ENCODE assay signal across 28 cellular contexts in the genomic region with DNA sequence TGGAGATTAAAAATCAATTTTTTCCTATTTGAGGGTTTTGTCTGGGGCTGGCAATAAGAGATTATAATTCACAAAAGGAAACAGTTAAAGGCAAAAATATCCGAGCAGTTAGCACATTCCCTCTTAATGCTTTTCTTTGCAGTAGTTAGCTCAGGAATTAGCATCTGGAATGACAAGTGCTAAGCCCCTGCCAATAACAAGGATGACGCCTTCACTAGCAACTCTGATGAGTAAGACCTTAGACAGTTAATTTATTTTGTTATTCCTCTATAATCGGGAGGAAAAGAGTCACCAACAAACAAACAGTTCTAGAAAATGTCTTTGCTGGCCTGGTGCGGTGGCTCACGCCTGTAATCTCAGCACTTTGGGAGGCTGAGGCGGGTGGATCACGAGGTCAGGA.
DNase-seq lines count a peak whose midpoint lies in the region; ATAC-seq and TF ChIP-seq lines count a peak whose summit lies in the region.
"Had no signal": no experiment of that assay in that cellular context is flagged by ENCODE, and none has a peak within 500 bp of the region (broad histone marks: within the 10 kb centered on the region; RNA-seq: fewer than 3 reads in every experiment).

No MANE protein-coding gene starts in this region.

- TF ChIP-seq CTCF in IMR-90 (conservative IDR thresholded peaks at IDR 0.05; ENCODE audit: low read depth, low read length) = no peak
- no peak for TF ChIP-seq CTCF in astrocyte of the cerebellum (IDR thresholded peaks at IDR 0.05; ENCODE audit: low read depth, low read length, missing control alignments)
- no peak for TF ChIP-seq CTCF in mesothelial cell of epicardium (IDR thresholded peaks at IDR 0.05; ENCODE audit: unreplicated experiment)

- no peaks in the 10 kb centered on the region for H4K20me1 ChIP-seq in IMR-90 (ENCODE audit: insufficient read depth, low read length)

- 90% methylated on average over 2 of the region's 7 CpGs; no CpG with 5 or more reads in 1 of the 2 experiments for WGBS in IMR-90 (ENCODE audit: extremely low coverage in 2 of 2, insufficient read length in 1 of 2), 2 experiments
- WGBS in mesenchymal stem cell = 67% methylated on average over 6 of the region's 7 CpGs

- no peak overlapping the region for H3K27ac Mint-ChIP-seq in mesothelial cell of epicardium
- H3K27ac Mint-ChIP-seq in activated T-cell treated with anti-CD3 and anti-CD28 coated beads, Interleukin-2, amount 50 U/mL, for 72 hours = no peak overlapping the region
- H3K27ac Mint-ChIP-seq: activated naive CD8-positive, alpha-beta T cell treated with anti-CD3 and anti-CD28 coated beads, Interleukin-2, amount 50 U/mL, for 24 hours; activated T-cell treated with anti-CD3 and anti-CD28 coated beads, Interleukin-2, amount 50 U/mL, for 24 hours; nephron progenitor cell; stimulated activated effector memory CD8-positive, alpha-beta T cell treated with anti-CD3 and anti-CD28 coated beads, Interleukin-12 subunit alpha, Interleukin-12 subunit beta, amount 100 ng/mL, for 72 hours; T-cell had no signal

- H3K9me3 Mint-ChIP-seq in mesothelial cell of epicardium = no peaks in the 10 kb centered on the region
- peaks cover 4 to 5% of the 10 kb centered on the region in 2 donors for H3K9me3 Mint-ChIP-seq in activated T-cell treated with anti-CD3 and anti-CD28 coated beads, Interleukin-2, amount 50 U/mL, for 72 hours
- H3K9me3 Mint-ChIP-seq: activated T-cell treated with anti-CD3 and anti-CD28 coated beads, Interleukin-2, amount 50 U/mL, for 24 hours; nephron progenitor cell; T-cell had no signal

- no peaks in the 10 kb centered on the region for H3K27me3 ChIP-seq in IMR-90 (ENCODE audit: control insufficient read depth, insufficient read depth, low read length)
- H3K27me3 ChIP-seq in mesenchymal stem cell (ENCODE audit: control insufficient read depth in 1 of 2, insufficient read depth in 1 of 2, low read length in 2 of 2) = no peaks in the 10 kb centered on the region
- H3K27me3 ChIP-seq: body of pancreas, SJSA1 had no signal

- no peak overlapping the region for H3K23ac ChIP-seq in IMR-90 (ENCODE audit: low read depth, low read length)
- no peak overlapping the region for H3K23ac ChIP-seq in mesenchymal stem cell (ENCODE audit: low read length in 2 of 2)

- H3K9me3 ChIP-seq in IMR-90 (ENCODE audit: control insufficient read depth, insufficient read depth, low read length) = no peaks in the 10 kb centered on the region
- H3K9me3 ChIP-seq in mesenchymal stem cell (ENCODE audit: control insufficient read depth, low read length) = no peaks in the 10 kb centered on the region
- H3K9me3 ChIP-seq: body of pancreas, Caco-2, SJSA1 had no signal

- no peak overlapping the region for H3K14ac ChIP-seq in IMR-90 (replicated peaks; ENCODE audit: low read depth, low read length)
- no peak overlapping the region for H3K14ac ChIP-seq in mesenchymal stem cell (ENCODE audit: low read length in 2 of 2)

- H3K36me3 Mint-ChIP-seq in mesothelial cell of epicardium = peaks cover 18% of the 10 kb centered on the region
- no peaks in the 10 kb centered on the region for H3K36me3 Mint-ChIP-seq in activated T-cell treated with anti-CD3 and anti-CD28 coated beads, Interleukin-2, amount 50 U/mL, for 72 hours (ENCODE audit: insufficient read depth in 2 of 2)
- H3K36me3 Mint-ChIP-seq: stimulated activated effector memory CD8-positive, alpha-beta T cell treated with anti-CD3 and anti-CD28 coated beads, Interleukin-12 subunit alpha, Interleukin-12 subunit beta, amount 100 ng/mL, for 72 hours; T-cell had no signal

- no peak overlapping the region for H2AK9ac ChIP-seq in IMR-90 (replicated peaks; ENCODE audit: low read depth, low read length, poor library complexity)

- in situ Hi-C loops in IMR-90 (cut with MboI; ENCODE audit: low sequenced_read_pairs) (no loop called here), astrocyte of the cerebellum (cut with HindIII; ENCODE audit: low sequenced_read_pairs) (no loop called here)

- no peak overlapping the region for H4K8ac ChIP-seq in IMR-90 (ENCODE audit: low read depth in 2 of 2, low read length in 2 of 2)
- H4K8ac ChIP-seq in mesenchymal stem cell (ENCODE audit: low read length) = no peak overlapping the region

- H2BK20ac ChIP-seq in IMR-90 (ENCODE audit: low read depth, low read length) = no peak overlapping the region

- H3K36me3 ChIP-seq in IMR-90 (ENCODE audit: control insufficient read depth, insufficient read depth, low read length) = peaks cover 12% of the 10 kb centered on the region; the same call in 1 of the 2 replicates
- peaks cover 26 to 31% of the 10 kb centered on the region in 2 experiments for H3K36me3 ChIP-seq in mesenchymal stem cell (ENCODE audit: control insufficient read depth in 1 of 2, insufficient read depth in 2 of 2, low read depth in 1 of 2, low read length in 2 of 2)
- H3K36me3 ChIP-seq: SJSA1 had no signal

- H3K79me1 ChIP-seq in IMR-90 (ENCODE audit: low read depth in 1 of 2, low read length in 2 of 2) = no peaks in the 10 kb centered on the region
- peaks cover 19% of the 10 kb centered on the region for H3K79me1 ChIP-seq in mesenchymal stem cell (replicated peaks; ENCODE audit: low read length, poor library complexity, severe bottlenecking)

- H3K9ac ChIP-seq in IMR-90 (ENCODE audit: low read depth, low read length) = no peak overlapping the region
- H3K9ac ChIP-seq in mesenchymal stem cell (ENCODE audit: low read length) = peak overlapping the region; percentile 44

- POLR2A ChIA-PET in IMR-90 (lab: Charles Lee; ENCODE audit: unreplicated experiment) = no interaction called here

- no peak for TF ChIP-seq POLR2A in IMR-90 (IDR thresholded peaks at IDR 0.05; ENCODE audit: low read depth, low read length)

- H3K4me1 ChIP-seq in IMR-90 (ENCODE audit: control insufficient read depth, insufficient read depth, low read length) = peaks cover 10% of the 10 kb centered on the region; the same call in 1 of the 2 replicates
- H3K4me1 ChIP-seq in mesenchymal stem cell (ENCODE audit: control insufficient read depth, insufficient read depth, low read depth, low read length) = peaks cover 11% of the 10 kb centered on the region
- H3K4me1 ChIP-seq: body of pancreas, Caco-2, SJSA1 had no signal

- H3K4me2 ChIP-seq in IMR-90 (ENCODE audit: low read depth, low read length) (no peak overlapping the region), mesenchymal stem cell (ENCODE audit: low read length, poor library complexity, severe bottlenecking) (no peak overlapping the region)

- dilution Hi-C loops in IMR-90 (cut with HindIII; ENCODE audit: low sequenced_read_pairs, unreplicated experiment) = no loop called here

- no peak overlapping the region for H2BK5ac ChIP-seq in IMR-90 (ENCODE audit: low read depth, low read length, poor library complexity, severe bottlenecking)
- no peak overlapping the region for H2BK5ac ChIP-seq in mesenchymal stem cell (ENCODE audit: low read depth, low read length, poor library complexity, severe bottlenecking)

- ATAC-seq in IMR-90 (ENCODE audit: low read depth) = no peak
- no peak for ATAC-seq in GM21717 (IDR thresholded peaks at IDR 0.05; ENCODE audit: unreplicated experiment)
- no peak for ATAC-seq in activated T-cell treated with anti-CD3 and anti-CD28 coated beads, Interleukin-2, amount 50 U/mL, for 72 hours (replicated peaks in 1 of 2)
- ATAC-seq: activated naive CD8-positive, alpha-beta T cell treated with anti-CD3 and anti-CD28 coated beads, Interleukin-2, amount 50 U/mL, for 24 hours; body of pancreas; stimulated activated effector memory CD8-positive, alpha-beta T cell treated with anti-CD3 and anti-CD28 coated beads, Interleukin-12 subunit alpha, Interleukin-12 subunit beta, amount 100 ng/mL, for 72 hours; T-cell had no signal

- no peak overlapping the region for H3K27ac ChIP-seq in IMR-90 (ENCODE audit: insufficient read depth, low read length)
- no peak overlapping the region for H3K27ac ChIP-seq in mesenchymal stem cell (ENCODE audit: low read length, poor library complexity, severe bottlenecking)
- H3K27ac ChIP-seq: body of pancreas, SJSA1 had no signal

- DNase-seq in Daoy (ENCODE audit: low read depth) (peak; percentile 29), IMR-90 (peak; percentile 18), astrocyte of the cerebellum (ENCODE audit: low read depth) (peak; percentile 23), mesenchymal stem cell (no peak), NCI-H1694 treated with DMSO at 0.1 percent for 48 hours (lab: John Stamatoyannopoulos, UW) (no peak), mesothelial cell of epicardium (ENCODE audit: low spot score in 2 of 2, unreplicated experiment in 2 of 2) (no peak)
- DNase-seq in activated T-cell treated with anti-CD3 and anti-CD28 coated beads, Interleukin-2, amount 50 U/mL, for 72 hours = no peak
- DNase-seq: activated CD4-positive, alpha-beta T cell treated with anti-CD3 and anti-CD28 coated beads, Interleukin-2, amount 50 U/mL, for 1 hour; activated CD4-positive, CD25-positive, alpha-beta regulatory T cell; activated gamma-delta T cell treated with Interleukin-2 at 50 U/mL for 16 hours; activated naive CD8-positive, alpha-beta T cell treated with anti-CD3 and anti-CD28 coated beads, Interleukin-2, amount 50 U/mL, for 24 hours; activated T-cell treated with anti-CD3 and anti-CD28 coated beads, Interleukin-2, amount 50 U/mL, for 24 hours; body of pancreas; Caco-2; cerebellar nuclear complex; DMS53; hypothalamus; KG1; NCI-H1417 treated with DMSO at 0.1 percent for 48 hours; NCI-H446; NCI-H748 treated with DMSO at 0.1 percent for 48 hours; nephron progenitor cell; T-cell had no signal

- no TSS peak for BruUV-seq in IMR-90 (replicated peaks; lab: Mats Ljungman, UMichigan)

- H3K4me3 ChIP-seq in IMR-90 (ENCODE audit: insufficient read depth, low read depth, low read length) (no peak overlapping the region), astrocyte of the cerebellum (ENCODE audit: low read depth, low read length) (no peak overlapping the region), mesenchymal stem cell (ENCODE audit: insufficient read depth in 1 of 2, low read depth in 1 of 2, low read length in 2 of 2) (no peak overlapping the region)
- H3K4me3 ChIP-seq: body of pancreas, lung, SJSA1 had no signal

- peaks cover 3% of the 10 kb centered on the region for H3K4me1 Mint-ChIP-seq in mesothelial cell of epicardium
- H3K4me1 Mint-ChIP-seq in activated T-cell treated with anti-CD3 and anti-CD28 coated beads, Interleukin-2, amount 50 U/mL, for 72 hours (ENCODE audit: low read depth) = peaks cover 5% of the 10 kb centered on the region
- H3K4me1 Mint-ChIP-seq: CD14-positive monocyte; nephron progenitor cell; stimulated activated effector memory CD8-positive, alpha-beta T cell treated with anti-CD3 and anti-CD28 coated beads, Interleukin-12 subunit alpha, Interleukin-12 subunit beta, amount 100 ng/mL, for 72 hours; T-cell had no signal

- no peak overlapping the region for H3K18ac ChIP-seq in IMR-90 (ENCODE audit: low read depth, low read length)
- H3K18ac ChIP-seq in mesenchymal stem cell (ENCODE audit: low read depth in 1 of 2, low read length in 2 of 2) = no peak overlapping the region

- H3K9me1 ChIP-seq in IMR-90 (ENCODE audit: insufficient read depth, low read length) = no peaks in the 10 kb centered on the region; the same call in 1 of the 2 replicates

- H3K4ac ChIP-seq in IMR-90 (ENCODE audit: low read depth, low read length) (no peak overlapping the region), mesenchymal stem cell (ENCODE audit: low read depth in 1 of 2, low read length in 2 of 2) (no peak overlapping the region)

- no peak for TF ChIP-seq RAD21 in IMR-90 (IDR thresholded peaks at IDR 0.05; ENCODE audit: low read length)

- H2BK15ac ChIP-seq in IMR-90 (ENCODE audit: low read depth, low read length) (no peak overlapping the region), mesenchymal stem cell (ENCODE audit: low read depth, poor library complexity, severe bottlenecking) (no peak overlapping the region)

- H3K4me3 Mint-ChIP-seq in mesothelial cell of epicardium = no peak overlapping the region
- no peak overlapping the region for H3K4me3 Mint-ChIP-seq in activated T-cell treated with anti-CD3 and anti-CD28 coated beads, Interleukin-2, amount 50 U/mL, for 72 hours
- H3K4me3 Mint-ChIP-seq: activated naive CD8-positive, alpha-beta T cell treated with anti-CD3 and anti-CD28 coated beads, Interleukin-2, amount 50 U/mL, for 24 hours; activated T-cell treated with anti-CD3 and anti-CD28 coated beads, Interleukin-2, amount 50 U/mL, for 24 hours; CD14-positive monocyte; nephron progenitor cell; stimulated activated effector memory CD8-positive, alpha-beta T cell treated with anti-CD3 and anti-CD28 coated beads, Interleukin-12 subunit alpha, Interleukin-12 subunit beta, amount 100 ng/mL, for 72 hours; T-cell had no signal

- no peak overlapping the region for H2AK5ac ChIP-seq in IMR-90 (ENCODE audit: low read depth, low read length)
- no peak overlapping the region for H2AK5ac ChIP-seq in mesenchymal stem cell (ENCODE audit: low read length, severe bottlenecking)

- intact Hi-C loops in IMR-90 (cut with micrococcal nuclease) = no loop called here

- H4K5ac ChIP-seq in IMR-90 (ENCODE audit: low read depth, low read length) = no peak overlapping the region

- H2AFZ ChIP-seq in IMR-90 (replicated peaks; ENCODE audit: low read length, poor library complexity) (no peak overlapping the region), mesenchymal stem cell (ENCODE audit: low read depth, low read length) (no peak overlapping the region)

- CTCF ChIA-PET in IMR-90 (lab: Yijun Ruan, JAX) = no interaction called here

- no peak overlapping the region; the same call in 1 of the 2 replicates for H3K56ac ChIP-seq in IMR-90 (ENCODE audit: extremely low read depth, insufficient read depth, low read length)

- H4K91ac ChIP-seq in IMR-90 (ENCODE audit: insufficient read depth, low read depth, low read length) = no peak overlapping the region
- no peak overlapping the region for H4K91ac ChIP-seq in mesenchymal stem cell (ENCODE audit: low read length)

- H2BK12ac ChIP-seq in mesenchymal stem cell (ENCODE audit: low read length in 2 of 2) = no peak overlapping the region

- no peak overlapping the region for H2BK120ac ChIP-seq in IMR-90 (ENCODE audit: low read depth, low read length)
- no peak overlapping the region for H2BK120ac ChIP-seq in mesenchymal stem cell (ENCODE audit: low read depth, low read length)

- no peaks in the 10 kb centered on the region for H3K27me3 Mint-ChIP-seq in mesothelial cell of epicardium (ENCODE audit: low read depth)
- H3K27me3 Mint-ChIP-seq in activated T-cell treated with anti-CD3 and anti-CD28 coated beads, Interleukin-2, amount 50 U/mL, for 72 hours (ENCODE audit: low read depth) = peaks cover 22% of the 10 kb centered on the region

Comparison
In these comparisons a context has a peak if more than half of its experiments do, and no peak if none do; other contexts are left out.
1. DNase-seq: peak in Daoy (single experiment), IMR-90 (single experiment) and astrocyte of the cerebellum (single experiment); none in mesenchymal stem cell (single experiment), NCI-H1694 treated with DMSO at 0.1 percent for 48 hours (single experiment), mesothelial cell of epicardium (0 of 2) and activated T-cell treated with anti-CD3 and anti-CD28 coated beads, Interleukin-2, amount 50 U/mL, for 72 hours (0 of 2).